Comparison of ENCODE assay signal across 1 cellular context in genomic region chr19:12294308-12295158, GRCh38.
TF ChIP-seq lines count a peak whose summit lies in the region.

Gene ZNF44, minus strand, starts transcription at chr19:12294883. Its CDS starts 189 bp downstream, at chr19:12294694.

TF ChIP-seq in K562, 482 proteins besides CTCF, POLR2A, EP300 and RAD21 (continued from another document and continues in another):
- TF ChIP-seq GMEB1 (CRISPR knock-in tag; IDR thresholded peaks at IDR 0.05) (0 out of 2 replicates have a peak, but pooled peaks have one; percentile 17), CHCHD3 (CRISPR knock-in tag; IDR thresholded peaks at IDR 0.05) (0 out of 2 replicates have a peak, but pooled peaks have one; percentile 16), ASH1L (IDR thresholded peaks at IDR 0.05; ENCODE audit: borderline replicate concordance, low read depth, partially characterized antibody) (peak; percentile 14), ATF7 (IDR thresholded peaks at IDR 0.05) (peak; percentile 87), MBD2 (IDR thresholded peaks at IDR 0.05; ENCODE audit: borderline replicate concordance, low read depth) (peak; percentile 78; the same call in 1 of the 2 replicates), HSF4 (CRISPR knock-in tag; IDR thresholded peaks at IDR 0.05; ENCODE audit: borderline replicate concordance) (no peak), MLX (CRISPR knock-in tag; conservative IDR thresholded peaks at IDR 0.05) (0 out of 4 replicates have a peak, but pooled peaks of 1 of the 2 experiments have one; percentile 24), ZKSCAN3 (CRISPR knock-in tag; IDR thresholded peaks at IDR 0.05) (no peak), FOXA3 (CRISPR knock-in tag; conservative IDR thresholded peaks at IDR 0.05 in 1 of 2, IDR thresholded peaks at IDR 0.05 in 1 of 2) (no peak), SMAD2 (IDR thresholded peaks at IDR 0.05; ENCODE audit: low read depth, low read length) (no peak), PTRF (tag; IDR thresholded peaks at IDR 0.05) (no peak), HMGN3 (IDR thresholded peaks at IDR 0.05; ENCODE audit: borderline replicate concordance, extremely low read depth, insufficient read length, low read depth, low read length) (peak; percentile 50), HDAC1 (IDR thresholded peaks at IDR 0.05) (peak in 1 of 2 experiments; percentile 55; a peak in 1 of 4 replicates), CREB1 (IDR thresholded peaks at IDR 0.05) (peak; percentile 66; the same call in 1 of the 2 replicates), CREB1 (CRISPR knock-in tag; IDR thresholded peaks at IDR 0.05) (peak; percentile 71; the same call in 1 of the 2 replicates), MYC (IDR thresholded peaks at IDR 0.05; ENCODE audit: low read depth, low read length) (0 out of 2 replicates have a peak, but pooled peaks have one; percentile 4), MYC (CRISPR knock-in tag; IDR thresholded peaks at IDR 0.05; ENCODE audit: borderline replicate concordance, low read depth) (no peak), GTF3C2 (IDR thresholded peaks at IDR 0.05; ENCODE audit: borderline replicate concordance, extremely low read depth, insufficient read length) (no peak), OTX1 (CRISPR knock-in tag; IDR thresholded peaks at IDR 0.05) (no peak), ARID1B (IDR thresholded peaks at IDR 0.05) (no peak; the same call in 1 of the 2 replicates), ZBTB12 (CRISPR knock-in tag; IDR thresholded peaks at IDR 0.05) (peak; percentile 48; the same call in 1 of the 2 replicates), PBX2 (CRISPR knock-in tag; IDR thresholded peaks at IDR 0.05; ENCODE audit: low read depth) (peak; percentile 72), PBX2 (tag; conservative IDR thresholded peaks at IDR 0.05; ENCODE audit: low read depth) (peak; percentile 98), SIN3A (IDR thresholded peaks at IDR 0.05; ENCODE audit: borderline replicate concordance in 2 of 2, control insufficient read depth in 1 of 2, low read depth in 2 of 2, low read length in 2 of 2) (no peak), TAF15 (IDR thresholded peaks at IDR 0.05; ENCODE audit: low read depth, low read length) (no peak), MCM2 (IDR thresholded peaks at IDR 0.05; ENCODE audit: low read depth) (no peak), POLR3A (IDR thresholded peaks at IDR 0.05; ENCODE audit: borderline replicate concordance, extremely low read depth, insufficient read depth, insufficient read length) (no peak), RNF2 (IDR thresholded peaks at IDR 0.05) (peak; percentile 20; the same call in 1 of the 2 replicates), SP1 (CRISPR knock-in tag; IDR thresholded peaks at IDR 0.05) (peak; percentile 68), ARID4B (CRISPR knock-in tag; IDR thresholded peaks at IDR 0.05) (no peak), TEAD4 (IDR thresholded peaks at IDR 0.05; ENCODE audit: low read length) (no peak), TEAD4 (CRISPR knock-in tag; IDR thresholded peaks at IDR 0.05; ENCODE audit: borderline replicate concordance) (no peak), NR2C1 (IDR thresholded peaks at IDR 0.05) (peak; percentile 76; the same call in 1 of the 2 replicates), NR2C1 (tag; IDR thresholded peaks at IDR 0.05) (peak; percentile 87), POLR2B (IDR thresholded peaks at IDR 0.05; ENCODE audit: low read depth, partially characterized antibody) (peak; percentile 43), ETV1 (tag; conservative IDR thresholded peaks at IDR 0.05; ENCODE audit: low read depth) (peak; percentile 89), ZNF644 (tag; IDR thresholded peaks at IDR 0.05; ENCODE audit: low read depth) (no peak), CEBPG (CRISPR knock-in tag; IDR thresholded peaks at IDR 0.05) (no peak), CEBPG (tag; conservative IDR thresholded peaks at IDR 0.05 in 1 of 2, IDR thresholded peaks at IDR 0.05 in 1 of 2) (peak in 1 of 2 experiments; percentile 22; a peak in 1 of 4 replicates), PHB2 (IDR thresholded peaks at IDR 0.05; ENCODE audit: low read depth) (no peak), CCNT2 (IDR thresholded peaks at IDR 0.05; ENCODE audit: borderline replicate concordance, extremely low read depth, insufficient read length, low read depth, low read length) (peak; percentile 36), STAG1 (CRISPR knock-in tag; IDR thresholded peaks at IDR 0.05; ENCODE audit: borderline replicate concordance) (no peak), E2F8 (IDR thresholded peaks at IDR 0.05; ENCODE audit: low read depth, partially characterized antibody) (no peak), U2AF1 (optimal IDR thresholded peaks at IDR 0.05; ENCODE audit: low read depth, low read length) (no peak), ZNF24 (IDR thresholded peaks at IDR 0.05) (no peak), UBTF (IDR thresholded peaks at IDR 0.05; ENCODE audit: borderline replicate concordance in 1 of 2, low read depth in 2 of 2, low read length in 2 of 2) (0 out of 4 replicates have a peak, but pooled peaks of 1 of the 2 experiments have one; percentile 2)
